ENCODE assay signal across 28 cellular contexts in genomic region chr9:130191068-130191748, GRCh38. TPM values are rescaled to one million over a fixed set of nuclear protein-coding genes. Genes with fewer than 3 reads are reported as not detected.
A peak's percentile ranks its signal among the peaks of the same experiment; 100 is the strongest.
DNase-seq lines count a peak whose midpoint lies in the region; TF ChIP-seq lines count a peak whose summit lies in the region.
"Had no signal": no experiment of that assay in that cellular context is flagged by ENCODE, and none has a peak within 500 bp of the region (broad histone marks: within the 10 kb centered on the region; RNA-seq: fewer than 3 reads in every experiment).

No MANE protein-coding gene starts in this region.

- H3K27ac Mint-ChIP-seq in chondrocyte (ENCODE audit: unreplicated experiment), result no peak overlapping the region
- peak overlapping the region; percentile 25 for H3K27ac Mint-ChIP-seq in mesothelial cell of epicardium
- H3K27ac Mint-ChIP-seq: activated naive CD8-positive, alpha-beta T cell treated with anti-CD3 and anti-CD28 coated beads for 36 hours; dendritic cell treated with granulocyte-macrophage colony-stimulating factor and Interleukin-4, amounts not matched to agents 40 ng/mL and 50 ng/mL, for 4 days; stimulated activated naive B cell treated with anti-CD40 and anti-IgM and Interleukin-4, amounts not matched to agents 10 μg/mL and 1 μg/mL and 100 μg/mL, for 72 hours had no signal

- H3K4me1 ChIP-seq in HUES6 (ENCODE audit: control insufficient read depth, insufficient read depth, low read length), result peaks cover 32% of the 10 kb centered on the region
- peaks cover 0 to 100% (median 84%) of the 10 kb centered on the region in 4 donors for H3K4me1 ChIP-seq in tibial artery

- no peaks in the 10 kb centered on the region for H3K36me3 Mint-ChIP-seq in chondrocyte (ENCODE audit: low read depth)
- H3K36me3 Mint-ChIP-seq in mesothelial cell of epicardium, result no peaks in the 10 kb centered on the region
- H3K36me3 Mint-ChIP-seq: activated naive CD8-positive, alpha-beta T cell treated with anti-CD3 and anti-CD28 coated beads for 36 hours; stimulated activated naive B cell treated with anti-CD40 and anti-IgM and Interleukin-4, amounts not matched to agents 10 μg/mL and 1 μg/mL and 100 μg/mL, for 72 hours had no signal

- H3K27ac ChIP-seq in HUES6 (ENCODE audit: low read depth, low read length), result 0 out of 2 replicates have a peak overlapping the region, but pooled peaks have one; percentile 8
- peak overlapping the region; percentile 93 to 95 for H3K27ac ChIP-seq in tibial artery
- H3K27ac ChIP-seq: C4-2B, VCaP had no signal

- H3K4me3 Mint-ChIP-seq in chondrocyte (ENCODE audit: unreplicated experiment) (no peak overlapping the region), mesothelial cell of epicardium (no peak overlapping the region)
- H3K4me3 Mint-ChIP-seq: activated naive CD8-positive, alpha-beta T cell treated with anti-CD3 and anti-CD28 coated beads for 36 hours; dendritic cell treated with granulocyte-macrophage colony-stimulating factor and Interleukin-4, amounts not matched to agents 40 ng/mL and 50 ng/mL, for 4 days; nephron; stimulated activated naive B cell treated with anti-CD40 and anti-IgM and Interleukin-4, amounts not matched to agents 10 μg/mL and 1 μg/mL and 100 μg/mL, for 72 hours had no signal

- H3K27me3 ChIP-seq in HUES6 (ENCODE audit: control insufficient read depth, insufficient read depth, low read length) (no peaks in the 10 kb centered on the region), tibial artery (no peaks in the 10 kb centered on the region)
- H3K27me3 ChIP-seq: ascending aorta had no signal

- H3K9me3 ChIP-seq in HUES6 (ENCODE audit: control insufficient read depth, insufficient read depth, low read depth, low read length) (no peaks in the 10 kb centered on the region), tibial artery (no peaks in the 10 kb centered on the region)
- H3K9me3 ChIP-seq: ascending aorta had no signal

- no peak for TF ChIP-seq POLR2A in erythroblast (IDR thresholded peaks at IDR 0.05; ENCODE audit: low read length)

- H3K27me3 Mint-ChIP-seq in chondrocyte (ENCODE audit: low read depth), result no peaks in the 10 kb centered on the region
- H3K27me3 Mint-ChIP-seq in mesothelial cell of epicardium (ENCODE audit: low read depth), result no peaks in the 10 kb centered on the region

- DNase-seq in chondrocyte (ENCODE audit: low spot score) (peak; percentile 69), mesothelial cell of epicardium (ENCODE audit: low spot score in 2 of 2, unreplicated experiment in 2 of 2) (no peak), tibial artery (no peak), foreskin melanocyte (no peak), NCI-H526 treated with DMSO at 0.1 percent for 48 hours (lab: John Stamatoyannopoulos, UW) (no peak), erythroblast (lab: John Stamatoyannopoulos, UW) (no peak)
- DNase-seq: activated CD4-positive, alpha-beta T cell treated with anti-CD3 and anti-CD28 coated beads for 4 hours; activated CD8-positive, alpha-beta memory T cell treated with anti-CD3 and anti-CD28 coated beads for 24 hours; activated gamma-delta T cell; activated naive CD8-positive, alpha-beta T cell treated with anti-CD3 and anti-CD28 coated beads for 36 hours; activated T-cell treated with anti-CD3 and anti-CD28 coated beads for 4 hours; COR-L47; DMS79; left cardiac atrium; NCI-H1417 treated with DMSO at 0.1 percent for 48 hours; NCI-H2081; retina; SHP77 treated with DMSO at 0.1 percent for 48 hours; small intestine; stimulated activated naive B cell treated with anti-CD40 and anti-IgM and Interleukin-4, amounts not matched to agents 10 μg/mL and 1 μg/mL and 100 μg/mL, for 72 hours; SW 1271; T1000 had no signal

- TF ChIP-seq CTCF in chondrocyte (IDR thresholded peaks at IDR 0.05) (no peak), mesothelial cell of epicardium (IDR thresholded peaks at IDR 0.05; ENCODE audit: unreplicated experiment) (no peak), tibial artery (IDR thresholded peaks at IDR 0.05) (no peak)

- intact Hi-C loops in tibial artery (cut with DNase I; ENCODE audit: low total_unique reads), result no loop called here

- no peaks in the 10 kb centered on the region for H3K36me3 ChIP-seq in HUES6 (ENCODE audit: control insufficient read depth, insufficient read depth, low read length)
- H3K36me3 ChIP-seq in tibial artery, result no peaks in the 10 kb centered on the region
- H3K36me3 ChIP-seq: ascending aorta had no signal

- H3K4me1 Mint-ChIP-seq in chondrocyte (ENCODE audit: low read depth), result peaks cover 46% of the 10 kb centered on the region
- peaks cover 48% of the 10 kb centered on the region for H3K4me1 Mint-ChIP-seq in mesothelial cell of epicardium

- H3K9ac ChIP-seq in HUES6 (ENCODE audit: low read length), result no peak overlapping the region

- H3K4me3 ChIP-seq in HUES6 (ENCODE audit: low read depth, low read length), result no peak overlapping the region
- no peak overlapping the region for H3K4me3 ChIP-seq in tibial artery
- H3K4me3 ChIP-seq: ascending aorta had no signal

- H3K9me3 Mint-ChIP-seq in chondrocyte (ENCODE audit: low read depth) (no peaks in the 10 kb centered on the region), mesothelial cell of epicardium (no peaks in the 10 kb centered on the region)
- H3K9me3 Mint-ChIP-seq: activated naive CD8-positive, alpha-beta T cell treated with anti-CD3 and anti-CD28 coated beads for 36 hours; dendritic cell treated with granulocyte-macrophage colony-stimulating factor and Interleukin-4, amounts not matched to agents 40 ng/mL and 50 ng/mL, for 4 days; nephron; stimulated activated naive B cell treated with anti-CD40 and anti-IgM and Interleukin-4, amounts not matched to agents 10 μg/mL and 1 μg/mL and 100 μg/mL, for 72 hours had no signal

RNA-seq across cellular contexts. Expression of gene NCS1, which starts 19.0 kb away (rescaled TPM):
- total RNA-seq in chondrocyte (50.0 to 59.5 TPM (median 56.6 TPM) in 3 replicates), mesothelial cell of epicardium (44.7 to 47.1 TPM (median 44.8 TPM) in 3 replicates)
